ENCODE assay signal across 1 cellular context in genomic region chr6:106134906-106135634, GRCh38.
TF ChIP-seq lines count a peak whose summit lies in the region.

No MANE protein-coding gene starts in this region.

TF ChIP-seq in HepG2, 621 proteins besides CTCF, POLR2A, EP300 and RAD21 (continued from another document):
- TF ChIP-seq, protein P1, sequence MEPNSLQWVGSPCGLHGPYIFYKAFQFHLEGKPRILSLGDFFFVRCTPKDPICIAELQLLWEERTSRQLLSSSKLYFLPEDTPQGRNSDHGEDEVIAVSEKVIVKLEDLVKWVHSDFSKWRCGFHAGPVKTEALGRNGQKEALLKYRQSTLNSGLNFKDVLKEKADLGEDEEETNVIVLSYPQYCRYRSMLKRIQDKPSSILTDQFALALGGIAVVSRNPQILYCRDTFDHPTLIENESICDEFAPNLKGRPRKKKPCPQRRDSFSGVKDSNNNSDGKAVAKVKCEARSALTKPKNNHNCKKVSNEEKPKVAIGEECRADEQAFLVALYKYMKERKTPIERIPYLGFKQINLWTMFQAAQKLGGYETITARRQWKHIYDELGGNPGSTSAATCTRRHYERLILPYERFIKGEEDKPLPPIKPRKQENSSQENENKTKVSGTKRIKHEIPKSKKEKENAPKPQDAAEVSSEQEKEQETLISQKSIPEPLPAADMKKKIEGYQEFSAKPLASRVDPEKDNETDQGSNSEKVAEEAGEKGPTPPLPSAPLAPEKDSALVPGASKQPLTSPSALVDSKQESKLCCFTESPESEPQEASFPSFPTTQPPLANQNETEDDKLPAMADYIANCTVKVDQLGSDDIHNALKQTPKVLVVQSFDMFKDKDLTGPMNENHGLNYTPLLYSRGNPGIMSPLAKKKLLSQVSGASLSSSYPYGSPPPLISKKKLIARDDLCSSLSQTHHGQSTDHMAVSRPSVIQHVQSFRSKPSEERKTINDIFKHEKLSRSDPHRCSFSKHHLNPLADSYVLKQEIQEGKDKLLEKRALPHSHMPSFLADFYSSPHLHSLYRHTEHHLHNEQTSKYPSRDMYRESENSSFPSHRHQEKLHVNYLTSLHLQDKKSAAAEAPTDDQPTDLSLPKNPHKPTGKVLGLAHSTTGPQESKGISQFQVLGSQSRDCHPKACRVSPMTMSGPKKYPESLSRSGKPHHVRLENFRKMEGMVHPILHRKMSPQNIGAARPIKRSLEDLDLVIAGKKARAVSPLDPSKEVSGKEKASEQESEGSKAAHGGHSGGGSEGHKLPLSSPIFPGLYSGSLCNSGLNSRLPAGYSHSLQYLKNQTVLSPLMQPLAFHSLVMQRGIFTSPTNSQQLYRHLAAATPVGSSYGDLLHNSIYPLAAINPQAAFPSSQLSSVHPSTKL (CRISPR knock-in tag; IDR thresholded peaks at IDR 0.05), result peak; percentile 31; the same call in 1 of the 2 replicates
- TF ChIP-seq MAFK (conservative IDR thresholded peaks at IDR 0.05 in 1 of 2, IDR thresholded peaks at IDR 0.05 in 1 of 2; ENCODE audit: low read length in 2 of 2), result peak; percentile 15 to 51; a peak in 2 of 4 replicates
- no peak for TF ChIP-seq ETV5 (CRISPR knock-in tag; IDR thresholded peaks at IDR 0.05; ENCODE audit: borderline replicate concordance)
- TF ChIP-seq, protein P2, sequence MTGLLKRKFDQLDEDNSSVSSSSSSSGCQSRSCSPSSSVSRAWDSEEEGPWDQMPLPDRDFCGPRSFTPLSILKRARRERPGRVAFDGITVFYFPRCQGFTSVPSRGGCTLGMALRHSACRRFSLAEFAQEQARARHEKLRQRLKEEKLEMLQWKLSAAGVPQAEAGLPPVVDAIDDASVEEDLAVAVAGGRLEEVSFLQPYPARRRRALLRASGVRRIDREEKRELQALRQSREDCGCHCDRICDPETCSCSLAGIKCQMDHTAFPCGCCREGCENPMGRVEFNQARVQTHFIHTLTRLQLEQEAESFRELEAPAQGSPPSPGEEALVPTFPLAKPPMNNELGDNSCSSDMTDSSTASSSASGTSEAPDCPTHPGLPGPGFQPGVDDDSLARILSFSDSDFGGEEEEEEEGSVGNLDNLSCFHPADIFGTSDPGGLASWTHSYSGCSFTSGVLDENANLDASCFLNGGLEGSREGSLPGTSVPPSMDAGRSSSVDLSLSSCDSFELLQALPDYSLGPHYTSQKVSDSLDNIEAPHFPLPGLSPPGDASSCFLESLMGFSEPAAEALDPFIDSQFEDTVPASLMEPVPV (CRISPR knock-in tag; IDR thresholded peaks at IDR 0.05), result no peak
- TF ChIP-seq RARA (CRISPR knock-in tag; IDR thresholded peaks at IDR 0.05), result peak; percentile 49; the same call in 1 of the 2 replicates
- no peak for TF ChIP-seq FOSL1 (CRISPR knock-in tag; IDR thresholded peaks at IDR 0.05; ENCODE audit: borderline replicate concordance)
- TF ChIP-seq ATAD3A (CRISPR knock-in tag; IDR thresholded peaks at IDR 0.05), result no peak
- TF ChIP-seq ZNF687 (CRISPR knock-in tag; IDR thresholded peaks at IDR 0.05), result peak; percentile 41
- TF ChIP-seq KAT7 (CRISPR knock-in tag; IDR thresholded peaks at IDR 0.05; ENCODE audit: borderline replicate concordance), result no peak
- TF ChIP-seq ZNF10 (CRISPR knock-in tag; IDR thresholded peaks at IDR 0.05; ENCODE audit: borderline replicate concordance, low read depth), result no peak
- TF ChIP-seq ATF3 (CRISPR knock-in tag; IDR thresholded peaks at IDR 0.05), result peak; percentile 68; the same call in 1 of the 2 replicates
- 0 out of 2 replicates have a peak, but pooled peaks have one; percentile 11 for TF ChIP-seq SALL1 (CRISPR knock-in tag; IDR thresholded peaks at IDR 0.05)
- TF ChIP-seq KAT2B (IDR thresholded peaks at IDR 0.05; ENCODE audit: borderline replicate concordance, low read depth, low read length), result no peak
- peak; percentile 46; the same call in 1 of the 2 replicates for TF ChIP-seq NFE2L1 (CRISPR knock-in tag; IDR thresholded peaks at IDR 0.05; ENCODE audit: borderline replicate concordance)
- TF ChIP-seq NFE2L2 (IDR thresholded peaks at IDR 0.05; ENCODE audit: low read length), result peak; percentile 85
- TF ChIP-seq NR2F1 (CRISPR knock-in tag; IDR thresholded peaks at IDR 0.05), result 0 out of 4 replicates have a peak, but pooled peaks have one; percentile 20 to 30
- no peak for TF ChIP-seq TIGD3 (CRISPR knock-in tag; IDR thresholded peaks at IDR 0.05; ENCODE audit: borderline replicate concordance)
- TF ChIP-seq SAP130 (CRISPR knock-in tag; IDR thresholded peaks at IDR 0.05; ENCODE audit: low read depth), result peak; percentile 44; the same call in 1 of the 2 replicates
- TF ChIP-seq NFE2 (CRISPR knock-in tag; IDR thresholded peaks at IDR 0.05), result peak; percentile 48; the same call in 1 of the 2 replicates
- no peak for TF ChIP-seq PBX2 (CRISPR knock-in tag; IDR thresholded peaks at IDR 0.05)
- no peak for TF ChIP-seq PITX1 (CRISPR knock-in tag; IDR thresholded peaks at IDR 0.05)
- TF ChIP-seq CEBPB (IDR thresholded peaks at IDR 0.05; ENCODE audit: borderline replicate concordance, low read depth, low read length), result no peak
